In the genomic region with DNA sequence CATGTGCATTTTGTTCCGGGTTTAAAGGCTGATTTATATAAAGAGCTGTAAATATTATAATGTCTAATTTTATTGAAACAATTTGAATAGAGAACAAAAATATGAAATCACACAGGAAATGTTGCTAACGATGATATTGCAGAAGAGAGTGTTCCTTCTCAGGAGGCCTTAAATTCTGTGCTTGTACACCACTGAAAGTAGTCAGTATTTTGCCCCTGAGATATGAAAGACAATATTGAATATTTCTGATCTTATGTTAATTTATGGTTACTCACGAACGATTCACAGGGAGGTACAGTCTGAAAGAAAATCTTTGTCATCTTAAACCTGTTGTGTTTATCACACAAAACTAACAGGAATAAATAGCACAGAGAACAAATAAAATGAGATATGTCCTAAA, we compare ENCODE assay signal across 16 cellular contexts.
"Had no signal": no experiment of that assay in that cellular context is flagged by ENCODE, and none has a peak within 500 bp of the region (broad histone marks: within the 10 kb centered on the region; RNA-seq: fewer than 3 reads in every experiment).

No MANE protein-coding gene starts in this region.

- H3K27ac ChIP-seq: Peyer's patch, RWPE1, SJCRH30 had no signal

- H3K4me1 Mint-ChIP-seq: activated naive CD4-positive, alpha-beta T cell treated with anti-CD3 and anti-CD28 coated beads, Interleukin-2, amount 10 ng/mL, durations not matched to agents 7 days and 5 days; activated naive CD8-positive, alpha-beta T cell treated with anti-CD3 and anti-CD28 coated beads for 36 hours had no signal

- DNase-seq: activated CD4-positive, alpha-beta T cell treated with anti-CD3 and anti-CD28 coated beads for 4 hours; activated CD8-positive, alpha-beta memory T cell treated with anti-CD3 and anti-CD28 coated beads, Interleukin-2, amount 50 U/mL, for 4 hours; activated CD8-positive, alpha-beta T cell treated with anti-CD3 and anti-CD28 coated beads for 36 hours; activated gamma-delta T cell treated with Interleukin-2 at 50 U/mL for 16 hours; activated naive CD4-positive, alpha-beta T cell treated with anti-CD3 and anti-CD28 coated beads, Interleukin-2, amount 10 ng/mL, durations not matched to agents 7 days and 5 days; activated naive CD8-positive, alpha-beta T cell treated with anti-CD3 and anti-CD28 coated beads for 36 hours; activated T-cell treated with anti-CD3 and anti-CD28 coated beads, Interleukin-2, amount 50 U/mL, for 72 hours; NCI-H1092; NCI-H2029; NCI-H226; Peyer's patch; Right ventricle myocardium superior had no signal

- H3K9me3 Mint-ChIP-seq: activated naive CD4-positive, alpha-beta T cell treated with anti-CD3 and anti-CD28 coated beads, Interleukin-2, amount 10 ng/mL, durations not matched to agents 7 days and 5 days; activated naive CD8-positive, alpha-beta T cell treated with anti-CD3 and anti-CD28 coated beads for 36 hours; activated T-helper 2 cell treated with anti-CD3 and anti-CD28 coated beads, Interferon-gamma antibody, Interleukin-2, Interleukin-4, amounts not matched to agents 10 μg/mL and 5 μg/mL and 100 μg/mL, durations not matched to agents 14 hours and 24 hours and 36 hours; T-helper 1 cell treated with Interleukin-12 subunit alpha and Interleukin-12 subunit beta and Interleukin-4 antibody, amounts not matched to agents 30 μg/mL and 1 μg/mL, for 36 hours had no signal

- H3K9me3 ChIP-seq: Peyer's patch, SJCRH30 had no signal

- H3K27ac Mint-ChIP-seq: activated CD8-positive, alpha-beta T cell treated with anti-CD3 and anti-CD28 coated beads for 36 hours; activated naive CD4-positive, alpha-beta T cell treated with anti-CD3 and anti-CD28 coated beads, Interleukin-2, amount 10 ng/mL, durations not matched to agents 7 days and 5 days; activated naive CD8-positive, alpha-beta T cell treated with anti-CD3 and anti-CD28 coated beads for 36 hours; activated T-cell treated with anti-CD3 and anti-CD28 coated beads, Interleukin-2, amount 50 U/mL, for 72 hours; activated T-helper 2 cell treated with anti-CD3 and anti-CD28 coated beads, Interferon-gamma antibody, Interleukin-2, Interleukin-4, amounts not matched to agents 10 μg/mL and 5 μg/mL and 100 μg/mL, durations not matched to agents 14 hours and 24 hours and 36 hours; T-helper 1 cell treated with Interleukin-12 subunit alpha and Interleukin-12 subunit beta and Interleukin-4 antibody, amounts not matched to agents 30 μg/mL and 1 μg/mL, for 36 hours had no signal

- H3K36me3 Mint-ChIP-seq: activated naive CD4-positive, alpha-beta T cell treated with anti-CD3 and anti-CD28 coated beads, Interleukin-2, amount 10 ng/mL, durations not matched to agents 7 days and 5 days; activated naive CD8-positive, alpha-beta T cell treated with anti-CD3 and anti-CD28 coated beads for 36 hours had no signal

- H3K36me3 ChIP-seq: Peyer's patch, SJCRH30 had no signal

- H3K4me3 ChIP-seq: Peyer's patch, SJCRH30 had no signal

- H3K27me3 ChIP-seq: Peyer's patch, SJCRH30 had no signal

- H3K27me3 Mint-ChIP-seq: activated CD8-positive, alpha-beta T cell treated with anti-CD3 and anti-CD28 coated beads for 36 hours; activated naive CD4-positive, alpha-beta T cell treated with anti-CD3 and anti-CD28 coated beads, Interleukin-2, amount 10 ng/mL, durations not matched to agents 7 days and 5 days; activated naive CD8-positive, alpha-beta T cell treated with anti-CD3 and anti-CD28 coated beads for 36 hours had no signal

- H3K4me1 ChIP-seq: Peyer's patch had no signal

- H3K4me3 Mint-ChIP-seq: activated CD8-positive, alpha-beta T cell treated with anti-CD3 and anti-CD28 coated beads for 36 hours; activated naive CD4-positive, alpha-beta T cell treated with anti-CD3 and anti-CD28 coated beads, Interleukin-2, amount 10 ng/mL, durations not matched to agents 7 days and 5 days; activated naive CD8-positive, alpha-beta T cell treated with anti-CD3 and anti-CD28 coated beads for 36 hours; activated T-cell treated with anti-CD3 and anti-CD28 coated beads, Interleukin-2, amount 50 U/mL, for 72 hours; T-helper 1 cell treated with Interleukin-12 subunit alpha and Interleukin-12 subunit beta and Interleukin-4 antibody, amounts not matched to agents 30 μg/mL and 1 μg/mL, for 36 hours had no signal
